7 cellular contexts compared by ENCODE assay signal in genomic region chr19:3146677-3147100, GRCh38.
DNase-seq lines count a peak whose midpoint lies in the region; ATAC-seq and TF ChIP-seq lines count a peak whose summit lies in the region.

No MANE protein-coding gene starts in this region.

- ATAC-seq in HG02571 (IDR thresholded peaks at IDR 0.05; ENCODE audit: unreplicated experiment) (no peak), HG02642 (IDR thresholded peaks at IDR 0.05; ENCODE audit: poor library complexity, unreplicated experiment) (no peak)

- TF ChIP-seq CTCF in LNCaP clone FGC (IDR thresholded peaks at IDR 0.05; ENCODE audit: control insufficient read depth, extremely low read depth, insufficient read depth) (peak; percentile 44), fibroblast of mammary gland (conservative IDR thresholded peaks at IDR 0.05; ENCODE audit: control insufficient read depth, insufficient read depth, low read depth, low read length) (peak; percentile 69)

- no peak overlapping the region for H3K4me3 ChIP-seq in LNCaP clone FGC (ENCODE audit: low read depth, low read length)
- H3K4me3 ChIP-seq in fibroblast of mammary gland (ENCODE audit: control insufficient read depth, low read depth, low read length): no peak overlapping the region

- no peak for DNase-seq in LNCaP clone FGC (ENCODE audit: low read depth)
- peak; percentile 75 for DNase-seq in activated CD8-positive, alpha-beta memory T cell treated with anti-CD3 and anti-CD28 coated beads, Interleukin-2, amount 50 U/mL, for 4 hours
- DNase-seq in fibroblast of mammary gland (ENCODE audit: low read depth): no peak
- DNase-seq in stimulated activated CD4-positive, alpha-beta T cell treated with anti-CD3 and anti-CD28 coated beads, Interleukin-1b, Interleukin-23, amount 100 ng/mL, for 4 hours (ENCODE audit: low read depth in 2 of 2): peak; percentile 68 to 71
- DNase-seq in NCI-H2107 treated with DMSO at 0.1 percent for 48 hours (lab: John Stamatoyannopoulos, UW; ENCODE audit: unreplicated experiment): no peak

Comparison
In these comparisons a context has a peak if more than half of its experiments do, and no peak if none do; other contexts are left out.
1. DNase-seq: peak in activated CD8-positive, alpha-beta memory T cell treated with anti-CD3 and anti-CD28 coated beads, Interleukin-2, amount 50 U/mL, for 4 hours (single experiment) and stimulated activated CD4-positive, alpha-beta T cell treated with anti-CD3 and anti-CD28 coated beads, Interleukin-1b, Interleukin-23, amount 100 ng/mL, for 4 hours (2 of 2); none in LNCaP clone FGC (single experiment), fibroblast of mammary gland (single experiment) and NCI-H2107 treated with DMSO at 0.1 percent for 48 hours (single experiment).